ENCODE assay signal across 2 cellular contexts in genomic region chr6:68649669-68650068, GRCh38.
TF ChIP-seq lines count a peak whose summit lies in the region.

No MANE protein-coding gene starts in this region.

TF ChIP-seq in GM23338, 12 proteins besides CTCF, POLR2A, EP300 and RAD21:
- TF ChIP-seq JUNB (IDR thresholded peaks at IDR 0.05; ENCODE audit: unreplicated experiment) (no peak), POLR2AphosphoS5 (IDR thresholded peaks at IDR 0.05; ENCODE audit: low read depth) (no peak), NANOG (IDR thresholded peaks at IDR 0.05; ENCODE audit: borderline replicate concordance) (no peak), ZNF114 (CRISPR knock-in tag; IDR thresholded peaks at IDR 0.05) (no peak), EZH2 (IDR thresholded peaks at IDR 0.05; ENCODE audit: low read depth, unreplicated experiment) (no peak)
- TF ChIP-seq, protein P1, sequence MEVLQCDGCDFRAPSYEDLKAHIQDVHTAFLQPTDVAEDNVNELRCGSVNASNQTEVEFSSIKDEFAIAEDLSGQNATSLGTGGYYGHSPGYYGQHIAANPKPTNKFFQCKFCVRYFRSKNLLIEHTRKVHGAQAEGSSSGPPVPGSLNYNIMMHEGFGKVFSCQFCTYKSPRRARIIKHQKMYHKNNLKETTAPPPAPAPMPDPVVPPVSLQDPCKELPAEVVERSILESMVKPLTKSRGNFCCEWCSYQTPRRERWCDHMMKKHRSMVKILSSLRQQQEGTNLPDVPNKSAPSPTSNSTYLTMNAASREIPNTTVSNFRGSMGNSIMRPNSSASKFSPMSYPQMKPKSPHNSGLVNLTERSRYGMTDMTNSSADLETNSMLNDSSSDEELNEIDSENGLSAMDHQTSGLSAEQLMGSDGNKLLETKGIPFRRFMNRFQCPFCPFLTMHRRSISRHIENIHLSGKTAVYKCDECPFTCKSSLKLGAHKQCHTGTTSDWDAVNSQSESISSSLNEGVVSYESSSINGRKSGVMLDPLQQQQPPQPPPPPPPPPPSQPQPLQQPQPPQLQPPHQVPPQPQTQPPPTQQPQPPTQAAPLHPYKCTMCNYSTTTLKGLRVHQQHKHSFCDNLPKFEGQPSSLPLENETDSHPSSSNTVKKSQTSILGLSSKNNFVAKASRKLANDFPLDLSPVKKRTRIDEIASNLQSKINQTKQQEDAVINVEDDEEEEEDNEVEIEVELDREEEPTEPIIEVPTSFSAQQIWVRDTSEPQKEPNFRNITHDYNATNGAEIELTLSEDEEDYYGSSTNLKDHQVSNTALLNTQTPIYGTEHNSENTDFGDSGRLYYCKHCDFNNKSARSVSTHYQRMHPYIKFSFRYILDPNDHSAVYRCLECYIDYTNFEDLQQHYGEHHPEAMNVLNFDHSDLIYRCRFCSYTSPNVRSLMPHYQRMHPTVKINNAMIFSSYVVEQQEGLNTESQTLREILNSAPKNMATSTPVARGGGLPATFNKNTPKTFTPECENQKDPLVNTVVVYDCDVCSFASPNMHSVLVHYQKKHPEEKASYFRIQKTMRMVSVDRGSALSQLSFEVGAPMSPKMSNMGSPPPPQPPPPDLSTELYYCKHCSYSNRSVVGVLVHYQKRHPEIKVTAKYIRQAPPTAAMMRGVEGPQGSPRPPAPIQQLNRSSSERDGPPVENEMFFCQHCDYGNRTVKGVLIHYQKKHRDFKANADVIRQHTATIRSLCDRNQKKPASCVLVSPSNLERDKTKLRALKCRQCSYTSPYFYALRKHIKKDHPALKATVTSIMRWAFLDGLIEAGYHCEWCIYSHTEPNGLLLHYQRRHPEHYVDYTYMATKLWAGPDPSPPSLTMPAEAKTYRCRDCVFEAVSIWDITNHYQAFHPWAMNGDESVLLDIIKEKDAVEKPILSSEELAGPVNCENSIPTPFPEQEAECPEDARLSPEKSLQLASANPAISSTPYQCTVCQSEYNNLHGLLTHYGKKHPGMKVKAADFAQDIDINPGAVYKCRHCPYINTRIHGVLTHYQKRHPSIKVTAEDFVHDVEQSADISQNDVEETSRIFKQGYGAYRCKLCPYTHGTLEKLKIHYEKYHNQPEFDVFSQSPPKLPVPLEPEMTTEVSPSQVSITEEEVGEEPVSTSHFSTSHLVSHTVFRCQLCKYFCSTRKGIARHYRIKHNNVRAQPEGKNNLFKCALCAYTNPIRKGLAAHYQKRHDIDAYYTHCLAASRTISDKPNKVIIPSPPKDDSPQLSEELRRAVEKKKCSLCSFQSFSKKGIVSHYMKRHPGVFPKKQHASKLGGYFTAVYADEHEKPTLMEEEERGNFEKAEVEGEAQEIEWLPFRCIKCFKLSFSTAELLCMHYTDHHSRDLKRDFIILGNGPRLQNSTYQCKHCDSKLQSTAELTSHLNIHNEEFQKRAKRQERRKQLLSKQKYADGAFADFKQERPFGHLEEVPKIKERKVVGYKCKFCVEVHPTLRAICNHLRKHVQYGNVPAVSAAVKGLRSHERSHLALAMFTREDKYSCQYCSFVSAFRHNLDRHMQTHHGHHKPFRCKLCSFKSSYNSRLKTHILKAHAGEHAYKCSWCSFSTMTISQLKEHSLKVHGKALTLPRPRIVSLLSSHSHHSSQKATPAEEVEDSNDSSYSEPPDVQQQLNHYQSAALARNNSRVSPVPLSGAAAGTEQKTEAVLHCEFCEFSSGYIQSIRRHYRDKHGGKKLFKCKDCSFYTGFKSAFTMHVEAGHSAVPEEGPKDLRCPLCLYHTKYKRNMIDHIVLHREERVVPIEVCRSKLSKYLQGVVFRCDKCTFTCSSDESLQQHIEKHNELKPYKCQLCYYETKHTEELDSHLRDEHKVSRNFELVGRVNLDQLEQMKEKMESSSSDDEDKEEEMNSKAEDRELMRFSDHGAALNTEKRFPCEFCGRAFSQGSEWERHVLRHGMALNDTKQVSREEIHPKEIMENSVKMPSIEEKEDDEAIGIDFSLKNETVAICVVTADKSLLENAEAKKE (CRISPR knock-in tag; IDR thresholded peaks at IDR 0.05), result no peak

TF ChIP-seq in K562, 482 proteins besides CTCF, POLR2A, EP300 and RAD21:
- no peak for TF ChIP-seq BCL6 (CRISPR knock-in tag; IDR thresholded peaks at IDR 0.05)
- TF ChIP-seq, protein P2, sequence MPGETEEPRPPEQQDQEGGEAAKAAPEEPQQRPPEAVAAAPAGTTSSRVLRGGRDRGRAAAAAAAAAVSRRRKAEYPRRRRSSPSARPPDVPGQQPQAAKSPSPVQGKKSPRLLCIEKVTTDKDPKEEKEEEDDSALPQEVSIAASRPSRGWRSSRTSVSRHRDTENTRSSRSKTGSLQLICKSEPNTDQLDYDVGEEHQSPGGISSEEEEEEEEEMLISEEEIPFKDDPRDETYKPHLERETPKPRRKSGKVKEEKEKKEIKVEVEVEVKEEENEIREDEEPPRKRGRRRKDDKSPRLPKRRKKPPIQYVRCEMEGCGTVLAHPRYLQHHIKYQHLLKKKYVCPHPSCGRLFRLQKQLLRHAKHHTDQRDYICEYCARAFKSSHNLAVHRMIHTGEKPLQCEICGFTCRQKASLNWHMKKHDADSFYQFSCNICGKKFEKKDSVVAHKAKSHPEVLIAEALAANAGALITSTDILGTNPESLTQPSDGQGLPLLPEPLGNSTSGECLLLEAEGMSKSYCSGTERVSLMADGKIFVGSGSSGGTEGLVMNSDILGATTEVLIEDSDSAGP (CRISPR knock-in tag; IDR thresholded peaks at IDR 0.05), result no peak
- no peak for TF ChIP-seq C11orf30 (IDR thresholded peaks at IDR 0.05; ENCODE audit: low read depth)
- peak; percentile 13; the same call in 1 of the 2 replicates for TF ChIP-seq BHLHE40 (IDR thresholded peaks at IDR 0.05; ENCODE audit: low read length)
- TF ChIP-seq ZNF24 (IDR thresholded peaks at IDR 0.05), result no peak
- TF ChIP-seq ESRRA (IDR thresholded peaks at IDR 0.05; ENCODE audit: borderline replicate concordance, low read depth), result peak; percentile 90
- no peak for TF ChIP-seq RBM17 (IDR thresholded peaks at IDR 0.05; ENCODE audit: borderline replicate concordance, low read depth, low read length)
- peak; percentile 20; the same call in 1 of the 2 replicates for TF ChIP-seq MGA (IDR thresholded peaks at IDR 0.05)
- TF ChIP-seq, protein P3, sequence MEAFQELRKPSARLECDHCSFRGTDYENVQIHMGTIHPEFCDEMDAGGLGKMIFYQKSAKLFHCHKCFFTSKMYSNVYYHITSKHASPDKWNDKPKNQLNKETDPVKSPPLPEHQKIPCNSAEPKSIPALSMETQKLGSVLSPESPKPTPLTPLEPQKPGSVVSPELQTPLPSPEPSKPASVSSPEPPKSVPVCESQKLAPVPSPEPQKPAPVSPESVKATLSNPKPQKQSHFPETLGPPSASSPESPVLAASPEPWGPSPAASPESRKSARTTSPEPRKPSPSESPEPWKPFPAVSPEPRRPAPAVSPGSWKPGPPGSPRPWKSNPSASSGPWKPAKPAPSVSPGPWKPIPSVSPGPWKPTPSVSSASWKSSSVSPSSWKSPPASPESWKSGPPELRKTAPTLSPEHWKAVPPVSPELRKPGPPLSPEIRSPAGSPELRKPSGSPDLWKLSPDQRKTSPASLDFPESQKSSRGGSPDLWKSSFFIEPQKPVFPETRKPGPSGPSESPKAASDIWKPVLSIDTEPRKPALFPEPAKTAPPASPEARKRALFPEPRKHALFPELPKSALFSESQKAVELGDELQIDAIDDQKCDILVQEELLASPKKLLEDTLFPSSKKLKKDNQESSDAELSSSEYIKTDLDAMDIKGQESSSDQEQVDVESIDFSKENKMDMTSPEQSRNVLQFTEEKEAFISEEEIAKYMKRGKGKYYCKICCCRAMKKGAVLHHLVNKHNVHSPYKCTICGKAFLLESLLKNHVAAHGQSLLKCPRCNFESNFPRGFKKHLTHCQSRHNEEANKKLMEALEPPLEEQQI (IDR thresholded peaks at IDR 0.05), result 0 out of 2 replicates have a peak, but pooled peaks have one; percentile 43
- 0 out of 2 replicates have a peak, but pooled peaks have one; percentile 44 for TF ChIP-seq CTBP1 (IDR thresholded peaks at IDR 0.05; ENCODE audit: borderline replicate concordance)
- TF ChIP-seq L3MBTL2 (IDR thresholded peaks at IDR 0.05), result peak; percentile 48; the same call in 1 of the 2 replicates
